17 cellular contexts compared by ENCODE assay signal in genomic region chr18:12599543-12599942, GRCh38. TPM values are rescaled to one million over a fixed set of nuclear protein-coding genes. Genes with fewer than 3 reads are reported as not detected.
A peak's percentile ranks its signal among the peaks of the same experiment; 100 is the strongest.
DNase-seq lines count a peak whose midpoint lies in the region; ATAC-seq, FAIRE-seq and TF ChIP-seq lines count a peak whose summit lies in the region.
"Had no signal": no experiment of that assay in that cellular context is flagged by ENCODE, and none has a peak within 500 bp of the region (broad histone marks: within the 10 kb centered on the region; RNA-seq: fewer than 3 reads in every experiment).

No MANE protein-coding gene starts in this region.

- intact Hi-C loops in endothelial cell of umbilical vein (cut with micrococcal nuclease) (loop anchor here (2.0 to 5.0 kb wide), 2 partner anchors 43 to 59 kb away; partner anchors contain the start of gene SPIRE1), gastrocnemius medialis (cut with DNase I; ENCODE audit: low total_unique reads) (no loop called here)

- DNase-seq in NCI-H146 (lab: John Stamatoyannopoulos, UW) (peak; percentile 22), NCI-H146 treated with DMSO at 0.1 percent for 48 hours (lab: John Stamatoyannopoulos, UW; ENCODE audit: unreplicated experiment) (no peak), NCI-H510A (lab: John Stamatoyannopoulos, UW) (peak; percentile 20), endothelial cell of umbilical vein (ENCODE audit: low read depth, low spot score) (no peak), gastrocnemius medialis (no peak), OCI-M2 (lab: John Stamatoyannopoulos, UW; ENCODE audit: unreplicated experiment) (no peak), medulla oblongata (ENCODE audit: extremely low spot score) (no peak)
- no peak for DNase-seq in activated CD8-positive, alpha-beta memory T cell treated with anti-CD3 and anti-CD28 coated beads, Interleukin-2, amount 10 ng/mL, durations not matched to agents 7 days and 5 days
- DNase-seq: activated effector memory CD4-positive, alpha-beta T cell treated with anti-CD3 and anti-CD28 coated beads, Interleukin-2, amount 50 U/mL, for 16 hours; CD8-positive, alpha-beta T cell; GDM1; Karpas-422; NCI-H2081 treated with DMSO at 0.1 percent for 48 hours; OCI-M1; substantia nigra had no signal

- POLR2A ChIA-PET in endothelial cell of umbilical vein (lab: Charles Lee) = no interaction called here

- no peaks in the 10 kb centered on the region for H3K36me3 ChIP-seq in endothelial cell of umbilical vein (ENCODE audit: control insufficient read depth in 2 of 2, extremely low read depth in 1 of 2, insufficient read depth in 2 of 2, low read length in 2 of 2)
- no peaks in the 10 kb centered on the region for H3K36me3 ChIP-seq in gastrocnemius medialis

- H3K27me3 Mint-ChIP-seq in activated CD8-positive, alpha-beta memory T cell treated with anti-CD3 and anti-CD28 coated beads, Interleukin-2, amount 10 ng/mL, durations not matched to agents 7 days and 5 days = no peaks in the 10 kb centered on the region
- H3K27me3 Mint-ChIP-seq: dendritic cell treated with granulocyte-macrophage colony-stimulating factor and Interleukin-4, amounts not matched to agents 40 ng/mL and 50 ng/mL, for 4 days had no signal

- no peak overlapping the region for H3K9ac ChIP-seq in endothelial cell of umbilical vein (replicated peaks; ENCODE audit: extremely low read depth, insufficient read depth, low read length)

- in situ Hi-C loops in gastrocnemius medialis (cut with MboI; ENCODE audit: low sequenced_read_pairs in 4 of 4) = no loop called here

- no peaks in the 10 kb centered on the region for H3K27me3 ChIP-seq in endothelial cell of umbilical vein (ENCODE audit: control insufficient read depth in 2 of 2, insufficient read depth in 2 of 2, low read length in 2 of 2)
- no peaks in the 10 kb centered on the region for H3K27me3 ChIP-seq in gastrocnemius medialis

- CTCF ChIA-PET in endothelial cell of umbilical vein (lab: Charles Lee) = interaction anchor here (1.3 to 3.0 kb wide), 2 partner anchors 7 to 33 kb away, joined by 3 to 20 read pairs; no protein-coding TSS in a partner anchor
- CTCF ChIA-PET in activated CD8-positive, alpha-beta memory T cell treated with anti-CD3 and anti-CD28 coated beads, Interleukin-2, amount 10 ng/mL, durations not matched to agents 7 days and 5 days (lab: Charles Lee) = interaction anchor here (0.9 kb wide), 1 partner anchor 16 kb away, joined by 3 read pairs; no protein-coding TSS in a partner anchor

- TF ChIP-seq CTCF in endothelial cell of umbilical vein (IDR thresholded peaks at IDR 0.05; ENCODE audit: extremely low read depth in 1 of 2, insufficient read depth in 1 of 2, low read depth in 1 of 2, low read length in 2 of 2) (no peak), gastrocnemius medialis (IDR thresholded peaks at IDR 0.05 in 4 of 5, conservative IDR thresholded peaks at IDR 0.05 in 1 of 5) (no peak)

- H3K79me2 ChIP-seq in endothelial cell of umbilical vein (ENCODE audit: control insufficient read depth, insufficient read depth, low read length) = peaks cover 66% of the 10 kb centered on the region

- H3K9me1 ChIP-seq in endothelial cell of umbilical vein (replicated peaks; ENCODE audit: control insufficient read depth, extremely low read depth, insufficient read depth, low read length) = no peaks in the 10 kb centered on the region

- BruUV-seq in endothelial cell of umbilical vein (replicated peaks; lab: Mats Ljungman, UMichigan) = no TSS peak

- H3K4me3 Mint-ChIP-seq in activated CD8-positive, alpha-beta memory T cell treated with anti-CD3 and anti-CD28 coated beads, Interleukin-2, amount 10 ng/mL, durations not matched to agents 7 days and 5 days = no peak overlapping the region
- H3K4me3 Mint-ChIP-seq: CD8-positive, alpha-beta T cell; dendritic cell treated with granulocyte-macrophage colony-stimulating factor and Interleukin-4, amounts not matched to agents 40 ng/mL and 50 ng/mL, for 4 days had no signal

- H3K9me3 Mint-ChIP-seq in activated CD8-positive, alpha-beta memory T cell treated with anti-CD3 and anti-CD28 coated beads, Interleukin-2, amount 10 ng/mL, durations not matched to agents 7 days and 5 days (ENCODE audit: low read depth) = no peaks in the 10 kb centered on the region
- H3K9me3 Mint-ChIP-seq: CD8-positive, alpha-beta T cell; dendritic cell treated with granulocyte-macrophage colony-stimulating factor and Interleukin-4, amounts not matched to agents 40 ng/mL and 50 ng/mL, for 4 days had no signal

- dilution Hi-C loops in endothelial cell of umbilical vein (cut with MboI; ENCODE audit: extremely low pct_ligation_motif_present, low sequenced_read_pairs) = no loop called here

- FAIRE-seq in endothelial cell of umbilical vein (lab: Jason Lieb, UNC) = no peak

- peaks cover 2% of the 10 kb centered on the region for H4K20me1 ChIP-seq in endothelial cell of umbilical vein (replicated peaks; ENCODE audit: control insufficient read depth, extremely low read depth, insufficient read depth, low read length)

- H2AFZ ChIP-seq in endothelial cell of umbilical vein (ENCODE audit: low read depth, low read length) = no peak overlapping the region

- H3K27ac ChIP-seq in endothelial cell of umbilical vein (ENCODE audit: insufficient read depth, low read depth, low read length) (peak overlapping the region; percentile 87), gastrocnemius medialis (no peak overlapping the region)
- H3K27ac ChIP-seq: 22Rv1 had no signal

- no peaks in the 10 kb centered on the region for H3K36me3 Mint-ChIP-seq in activated CD8-positive, alpha-beta memory T cell treated with anti-CD3 and anti-CD28 coated beads, Interleukin-2, amount 10 ng/mL, durations not matched to agents 7 days and 5 days
- H3K36me3 Mint-ChIP-seq: CD8-positive, alpha-beta T cell had no signal

- ATAC-seq in gastrocnemius medialis = peak; percentile 48 to 69
- no peak for ATAC-seq in activated CD8-positive, alpha-beta memory T cell treated with anti-CD3 and anti-CD28 coated beads, Interleukin-2, amount 10 ng/mL, durations not matched to agents 7 days and 5 days
- ATAC-seq: CD8-positive, alpha-beta T cell had no signal

- H3K4me1 ChIP-seq in endothelial cell of umbilical vein (ENCODE audit: control insufficient read depth, extremely low read depth, insufficient read depth, low read length) (peaks cover 58% of the 10 kb centered on the region), gastrocnemius medialis (peaks cover 16% of the 10 kb centered on the region in 2 donors)

- H3K27ac Mint-ChIP-seq in activated CD8-positive, alpha-beta memory T cell treated with anti-CD3 and anti-CD28 coated beads, Interleukin-2, amount 10 ng/mL, durations not matched to agents 7 days and 5 days = no peak overlapping the region
- H3K27ac Mint-ChIP-seq: CD8-positive, alpha-beta T cell; dendritic cell treated with granulocyte-macrophage colony-stimulating factor and Interleukin-4, amounts not matched to agents 40 ng/mL and 50 ng/mL, for 4 days had no signal

- H3K4me2 ChIP-seq in endothelial cell of umbilical vein (ENCODE audit: insufficient read depth, low read length) = no peak overlapping the region

- H3K9me3 ChIP-seq in endothelial cell of umbilical vein (replicated peaks; ENCODE audit: control insufficient read depth, insufficient read depth, low read length) (no peaks in the 10 kb centered on the region), gastrocnemius medialis (no peaks in the 10 kb centered on the region)

- TF ChIP-seq POLR2A in endothelial cell of umbilical vein (IDR thresholded peaks at IDR 0.05; ENCODE audit: low read depth, low read length) (no peak), gastrocnemius medialis (IDR thresholded peaks at IDR 0.05) (no peak)

- H3K4me1 Mint-ChIP-seq in activated CD8-positive, alpha-beta memory T cell treated with anti-CD3 and anti-CD28 coated beads, Interleukin-2, amount 10 ng/mL, durations not matched to agents 7 days and 5 days = peaks cover 35% of the 10 kb centered on the region

- no peak overlapping the region for H3K4me3 ChIP-seq in endothelial cell of umbilical vein (replicated peaks in 1 of 3; ENCODE audit: insufficient read depth in 1 of 3, low read depth in 1 of 3, low read length in 3 of 3)
- no peak overlapping the region for H3K4me3 ChIP-seq in gastrocnemius medialis

TF ChIP-seq in endothelial cell of umbilical vein, 7 proteins besides CTCF, POLR2A, EP300 and RAD21:
- TF ChIP-seq POLR2AphosphoS5 (IDR thresholded peaks at IDR 0.05; ENCODE audit: insufficient read depth, low read depth, low read length) = no peak
- TF ChIP-seq FOS (IDR thresholded peaks at IDR 0.05; ENCODE audit: borderline replicate concordance, insufficient read depth, low read length) = no peak
- TF ChIP-seq JUN (IDR thresholded peaks at IDR 0.05; ENCODE audit: borderline replicate concordance, insufficient read depth, insufficient read length, low read depth) = no peak
- no peak for TF ChIP-seq EZH2 (IDR thresholded peaks at IDR 0.05; ENCODE audit: borderline replicate concordance, low read depth, low read length, severe bottlenecking)
- TF ChIP-seq GATA2 (IDR thresholded peaks at IDR 0.05; ENCODE audit: insufficient read depth, insufficient read length, low read depth, low read length) = no peak
- no peak for TF ChIP-seq MYC (IDR thresholded peaks at IDR 0.05; ENCODE audit: low read depth, low read length)
- TF ChIP-seq, protein P1, sequence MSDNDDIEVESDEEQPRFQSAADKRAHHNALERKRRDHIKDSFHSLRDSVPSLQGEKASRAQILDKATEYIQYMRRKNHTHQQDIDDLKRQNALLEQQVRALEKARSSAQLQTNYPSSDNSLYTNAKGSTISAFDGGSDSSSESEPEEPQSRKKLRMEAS (IDR thresholded peaks at IDR 0.05; ENCODE audit: insufficient read depth, insufficient read length) = no peak
TF ChIP-seq in endothelial cell of umbilical vein: peak in this region for 0.

RNA-seq across cellular contexts. Expression of gene SPIRE1, which starts 58.4 kb away (rescaled TPM):
- 44.0 and 44.8 TPM in 2 replicates for total RNA-seq in endothelial cell of umbilical vein
- polyA plus RNA-seq in endothelial cell of umbilical vein = 10.2 and 13.1 TPM in 2 replicates
- polyA plus RNA-seq in endothelial cell of umbilical vein (2011; cell fraction: cytosol; rRNA removed) = 12.4 and 14.1 TPM in 2 replicates
- polyA plus RNA-seq in endothelial cell of umbilical vein (2011; cell fraction: nucleus; rRNA removed) = 42.2 and 51.2 TPM in 2 replicates
- 26.0 and 41.7 TPM in 2 replicates for polyA plus RNA-seq in endothelial cell of umbilical vein (2012)
- polyA minus RNA-seq in endothelial cell of umbilical vein = 28.7 and 32.5 TPM in 2 replicates
- 20.0 TPM for polyA minus RNA-seq in endothelial cell of umbilical vein (2011; cell fraction: cytosol; rRNA and poly(A)+ RNA removed)
- 26.8 and 41.9 TPM in 2 replicates for polyA minus RNA-seq in endothelial cell of umbilical vein (2011; cell fraction: nucleus; rRNA and poly(A)+ RNA removed)
- total RNA-seq in gastrocnemius medialis = 10 to 100 TPM; 48.3 to 82.7 (median 55.1) TPM
- total RNA-seq in activated CD8-positive, alpha-beta memory T cell treated with anti-CD3 and anti-CD28 coated beads, Interleukin-2, amount 10 ng/mL, durations not matched to agents 7 days and 5 days = 1 to 10 TPM; 3.4 to 9.6 TPM

Comparison
In these comparisons a context has a peak if more than half of its experiments do, and no peak if none do; other contexts are left out.
1. DNase-seq: peak in NCI-H146 (single experiment) and NCI-H510A (single experiment); none in NCI-H146 treated with DMSO at 0.1 percent for 48 hours (single experiment), endothelial cell of umbilical vein (single experiment), gastrocnemius medialis (0 of 2), activated CD8-positive, alpha-beta memory T cell treated with anti-CD3 and anti-CD28 coated beads, Interleukin-2, amount 10 ng/mL, durations not matched to agents 7 days and 5 days (single experiment), OCI-M2 (single experiment) and medulla oblongata (single experiment).